In genomic region chr5:16713386-16713928, GRCh38 we compare ENCODE assay signal across 10 cellular contexts.
DNase-seq lines count a peak whose midpoint lies in the region; ATAC-seq and TF ChIP-seq lines count a peak whose summit lies in the region.
"Had no signal": no experiment of that assay in that cellular context is flagged by ENCODE, and none has a peak within 500 bp of the region (broad histone marks: within the 10 kb centered on the region; RNA-seq: fewer than 3 reads in every experiment).

No MANE protein-coding gene starts in this region.

- intact Hi-C loops in left ventricle myocardium inferior (cut with micrococcal nuclease) = no loop called here

- H3K36me3 ChIP-seq in HEK293 (ENCODE audit: control insufficient read depth in 2 of 2, insufficient read depth in 1 of 2, low read length in 2 of 2) (peaks cover 6 to 26% of the 10 kb centered on the region in 2 experiments), left ventricle myocardium inferior (peaks cover 5% of the 10 kb centered on the region)

- H3K9me3 ChIP-seq in HEK293 (ENCODE audit: control insufficient read depth, insufficient read depth, low read depth, low read length) (no peaks in the 10 kb centered on the region), left ventricle myocardium inferior (replicated peaks) (no peaks in the 10 kb centered on the region)

- peak in 43 of 56 donors; percentile 29 to 78 (median 50) for DNase-seq in amygdala (lab: John Stamatoyannopoulos, UW)
- no peak for DNase-seq in left ventricle myocardium inferior
- DNase-seq in retina = peak; percentile 85
- no peak for DNase-seq in kidney tubule cell (ENCODE audit: low spot score)
- no peak for DNase-seq in erythroblast (lab: John Stamatoyannopoulos, UW)
- no peak for DNase-seq in RPMI8226
- DNase-seq: activated naive CD4-positive, alpha-beta T cell; natural killer cell had no signal

- H3K4me1 ChIP-seq in HEK293 (ENCODE audit: control insufficient read depth, insufficient read depth, low read length) (peaks cover 15% of the 10 kb centered on the region), left ventricle myocardium inferior (peaks cover 9% of the 10 kb centered on the region)

- TF ChIP-seq POLR2A in erythroblast (IDR thresholded peaks at IDR 0.05; ENCODE audit: low read length) = no peak

- CTCF ChIA-PET in HEK293 (lab: Yijun Ruan, JAX) = interaction anchor here (0.6 to 3.6 kb wide), 4 partner anchors 24 to 477 kb away, joined by 3 to 15 read pairs (median 3); no protein-coding TSS in a partner anchor

- H3K27me3 ChIP-seq in left ventricle myocardium inferior (ENCODE audit: low read depth) = no peaks in the 10 kb centered on the region

- H3K4me3 ChIP-seq in HEK293 (ENCODE audit: low read depth, low read length) (no peak overlapping the region), left ventricle myocardium inferior (peak overlapping the region; percentile 49)

- no peak for TF ChIP-seq CTCF in HEK293 (tag by site-specific recombination; IDR thresholded peaks at IDR 0.05)
- no peak for TF ChIP-seq CTCF in left ventricle myocardium inferior (IDR thresholded peaks at IDR 0.05; ENCODE audit: borderline replicate concordance)

- H3K27ac ChIP-seq in HEK293 (ENCODE audit: extremely low read depth, low read depth, low read length) (no peak overlapping the region), left ventricle myocardium inferior (replicated peaks) (no peak overlapping the region)

- ATAC-seq in GM19324 (IDR thresholded peaks at IDR 0.05; ENCODE audit: low FRiP score, unreplicated experiment) = no peak
- ATAC-seq: natural killer cell had no signal

- POLR2A ChIA-PET in HEK293 (lab: Yijun Ruan, JAX) = no interaction called here

TF ChIP-seq in HEK293, 187 proteins besides CTCF, POLR2A, EP300 and RAD21:
- TF ChIP-seq ZNF341 (tag by site-specific recombination; IDR thresholded peaks at IDR 0.05; ENCODE audit: low read depth) = peak; percentile 38; the same call in 1 of the 2 replicates
- no peak for TF ChIP-seq ZNF677 (tag by site-specific recombination; IDR thresholded peaks at IDR 0.05)

Comparison
In these comparisons a context has a peak if more than half of its experiments do, and no peak if none do; other contexts are left out.
1. DNase-seq: peak in amygdala (43 of 56) and retina (single experiment); none in left ventricle myocardium inferior (single experiment), kidney tubule cell (single experiment), erythroblast (0 of 2) and RPMI8226 (single experiment).